9 cellular contexts compared by ENCODE assay signal in genomic region chr2:236887519-236887918, GRCh38.
DNase-seq lines count a peak whose midpoint lies in the region; ATAC-seq, FAIRE-seq and TF ChIP-seq lines count a peak whose summit lies in the region.
"Had no signal": no experiment of that assay in that cellular context is flagged by ENCODE, and none has a peak within 500 bp of the region (broad histone marks: within the 10 kb centered on the region; RNA-seq: fewer than 3 reads in every experiment).

No MANE protein-coding gene starts in this region.

- POLR2A ChIA-PET in endothelial cell of umbilical vein (lab: Charles Lee) = interaction anchor here (1.4 kb wide), 1 partner anchor 16 kb away, joined by 3 read pairs; no protein-coding TSS in a partner anchor

- TF ChIP-seq POLR2A in endothelial cell of umbilical vein (IDR thresholded peaks at IDR 0.05; ENCODE audit: low read depth, low read length) = no peak

- H3K4me3 ChIP-seq in GM23248 (peak overlapping the region; percentile 50), endothelial cell of umbilical vein (replicated peaks in 1 of 3; ENCODE audit: insufficient read depth in 1 of 3, low read depth in 1 of 3, low read length in 3 of 3) (no peak overlapping the region), lung (no peak overlapping the region)

- dilution Hi-C loops in endothelial cell of umbilical vein (cut with MboI; ENCODE audit: extremely low pct_ligation_motif_present, low sequenced_read_pairs) = loop anchor here (5.0 kb wide), 1 partner anchor 55 kb away; no protein-coding TSS in a partner anchor

- no peaks in the 10 kb centered on the region for H3K27me3 ChIP-seq in GM23248 (replicated peaks; ENCODE audit: insufficient read depth)
- H3K27me3 ChIP-seq in endothelial cell of umbilical vein (ENCODE audit: control insufficient read depth in 2 of 2, insufficient read depth in 2 of 2, low read length in 2 of 2) = no peaks in the 10 kb centered on the region
- H3K27me3 ChIP-seq in lung (ENCODE audit: control insufficient read depth, insufficient read depth) = no peaks in the 10 kb centered on the region

- BruUV-seq in endothelial cell of umbilical vein (replicated peaks; lab: Mats Ljungman, UMichigan) = no TSS peak

- CTCF ChIA-PET in endothelial cell of umbilical vein (lab: Charles Lee) = no interaction called here

- H3K9ac ChIP-seq in GM23248 (peak overlapping the region; percentile 69), endothelial cell of umbilical vein (replicated peaks; ENCODE audit: extremely low read depth, insufficient read depth, low read length) (peak overlapping the region; percentile 89)

- H3K36me3 ChIP-seq in GM23248 (ENCODE audit: low read depth) = no peaks in the 10 kb centered on the region
- H3K36me3 ChIP-seq in endothelial cell of umbilical vein (ENCODE audit: control insufficient read depth in 2 of 2, extremely low read depth in 1 of 2, insufficient read depth in 2 of 2, low read length in 2 of 2) = no peaks in the 10 kb centered on the region
- no peaks in the 10 kb centered on the region for H3K36me3 ChIP-seq in lung (ENCODE audit: control insufficient read depth in 2 of 2, insufficient read depth in 2 of 2, low read length in 2 of 2)

- peak overlapping the region; percentile 83 for H3K4me2 ChIP-seq in GM23248 (ENCODE audit: unreplicated experiment)
- H3K4me2 ChIP-seq in endothelial cell of umbilical vein (ENCODE audit: insufficient read depth, low read length) = peak overlapping the region; percentile 53

- H3F3A ChIP-seq in GM23248 (ENCODE audit: insufficient read depth) = peaks cover 12% of the 10 kb centered on the region

- DNase-seq in GM23248 = peak; percentile 72
- peak; percentile 90 for DNase-seq in endothelial cell of umbilical vein (ENCODE audit: low read depth, low spot score)
- no peak for DNase-seq in lung (ENCODE audit: low spot score)
- peak; percentile 47 for DNase-seq in stromal cell of bone marrow (ENCODE audit: low read depth)
- no peak for DNase-seq in activated gamma-delta T cell (lab: John Stamatoyannopoulos, UW)
- DNase-seq in NCI-H2171 (lab: John Stamatoyannopoulos, UW) = no peak
- no peak for DNase-seq in NCI-H1694 (lab: John Stamatoyannopoulos, UW)
- no peak for DNase-seq in activated T-cell treated with anti-CD3 and anti-CD28 coated beads, Interleukin-2, amount 50 U/mL, for 1 hour
- DNase-seq: NCI-H524 treated with DMSO at 0.1 percent for 48 hours had no signal

- H3K4me1 ChIP-seq in GM23248 (ENCODE audit: insufficient read depth) = peaks cover 12% of the 10 kb centered on the region
- peaks cover 35% of the 10 kb centered on the region for H3K4me1 ChIP-seq in endothelial cell of umbilical vein (ENCODE audit: control insufficient read depth, extremely low read depth, insufficient read depth, low read length)
- peaks cover 3 to 12% of the 10 kb centered on the region in 2 donors for H3K4me1 ChIP-seq in lung (ENCODE audit: control insufficient read depth in 2 of 2, insufficient read depth in 2 of 2, low read length in 2 of 2)

- no peaks in the 10 kb centered on the region for H3K9me1 ChIP-seq in endothelial cell of umbilical vein (replicated peaks; ENCODE audit: control insufficient read depth, extremely low read depth, insufficient read depth, low read length)

- TF ChIP-seq CTCF in endothelial cell of umbilical vein (IDR thresholded peaks at IDR 0.05; ENCODE audit: extremely low read depth in 1 of 2, insufficient read depth in 1 of 2, low read depth in 1 of 2, low read length in 2 of 2) = no peak
- TF ChIP-seq CTCF in lung (IDR thresholded peaks at IDR 0.05; ENCODE audit: control extremely low read depth, extremely low read depth) = no peak

- H2AFZ ChIP-seq in GM23248 (peak overlapping the region; percentile 68), endothelial cell of umbilical vein (ENCODE audit: low read depth, low read length) (peak overlapping the region; percentile 12)

- in situ Hi-C loops in GM23248 (cut with MboI) = no loop called here

- ATAC-seq in lung (ENCODE audit: insufficient read depth, low FRiP score) = no peak

- H3K27ac ChIP-seq in GM23248 (peak overlapping the region; percentile 90), endothelial cell of umbilical vein (ENCODE audit: insufficient read depth, low read depth, low read length) (peak overlapping the region; percentile 98), lung (ENCODE audit: low read depth in 1 of 2, low read length in 1 of 2) (peak overlapping the region; percentile 28 to 58)

- H4K20me1 ChIP-seq in GM23248 (ENCODE audit: insufficient read depth) = no peaks in the 10 kb centered on the region
- no peaks in the 10 kb centered on the region for H4K20me1 ChIP-seq in endothelial cell of umbilical vein (replicated peaks; ENCODE audit: control insufficient read depth, extremely low read depth, insufficient read depth, low read length)

- WGBS in GM23248 (ENCODE audit: low coverage in 1 of 2, low lambda C conversion rate in 2 of 2, missing lambda C conversion rate in 2 of 2), 2 experiments = 5 to 6% methylated on average over 6 of the region's 6 CpGs
- 54 to 66% methylated on average over 6 of the region's 6 CpGs for WGBS in lung, 2 donors

- H3K79me2 ChIP-seq in GM23248 (ENCODE audit: insufficient read depth) = no peaks in the 10 kb centered on the region
- H3K79me2 ChIP-seq in endothelial cell of umbilical vein (ENCODE audit: control insufficient read depth, insufficient read depth, low read length) = no peaks in the 10 kb centered on the region

- no peaks in the 10 kb centered on the region for H3K9me2 ChIP-seq in GM23248 (ENCODE audit: insufficient read depth)

- H3K9me3 ChIP-seq in GM23248 (ENCODE audit: low read depth) = no peaks in the 10 kb centered on the region
- no peaks in the 10 kb centered on the region for H3K9me3 ChIP-seq in endothelial cell of umbilical vein (replicated peaks; ENCODE audit: control insufficient read depth, insufficient read depth, low read length)
- no peaks in the 10 kb centered on the region for H3K9me3 ChIP-seq in lung (ENCODE audit: control insufficient read depth in 2 of 2, insufficient read depth in 1 of 2, low read length in 1 of 2)

- intact Hi-C loops in endothelial cell of umbilical vein (cut with micrococcal nuclease) = loop anchor here (1.0 to 5.0 kb wide), 7 partner anchors 16 to 380 kb away; a partner anchor contains a TSS

- peak; percentile 82 for FAIRE-seq in endothelial cell of umbilical vein (lab: Jason Lieb, UNC)

TF ChIP-seq in endothelial cell of umbilical vein, 7 proteins besides CTCF, POLR2A, EP300 and RAD21:
- TF ChIP-seq FOS (IDR thresholded peaks at IDR 0.05; ENCODE audit: borderline replicate concordance, insufficient read depth, low read length) = no peak
- no peak for TF ChIP-seq MYC (IDR thresholded peaks at IDR 0.05; ENCODE audit: low read depth, low read length)
- TF ChIP-seq GATA2 (IDR thresholded peaks at IDR 0.05; ENCODE audit: insufficient read depth, insufficient read length, low read depth, low read length) = no peak
- TF ChIP-seq, protein P1, sequence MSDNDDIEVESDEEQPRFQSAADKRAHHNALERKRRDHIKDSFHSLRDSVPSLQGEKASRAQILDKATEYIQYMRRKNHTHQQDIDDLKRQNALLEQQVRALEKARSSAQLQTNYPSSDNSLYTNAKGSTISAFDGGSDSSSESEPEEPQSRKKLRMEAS (IDR thresholded peaks at IDR 0.05; ENCODE audit: insufficient read depth, insufficient read length) = peak; percentile 10
- TF ChIP-seq JUN (IDR thresholded peaks at IDR 0.05; ENCODE audit: borderline replicate concordance, insufficient read depth, insufficient read length, low read depth) = no peak
- no peak for TF ChIP-seq EZH2 (IDR thresholded peaks at IDR 0.05; ENCODE audit: borderline replicate concordance, low read depth, low read length, severe bottlenecking)

Comparison
In these comparisons a context has a peak if more than half of its experiments do, and no peak if none do; other contexts are left out.
1. DNase-seq: peak in GM23248 (single experiment), endothelial cell of umbilical vein (single experiment) and stromal cell of bone marrow (single experiment); none in lung (single experiment), activated gamma-delta T cell (single experiment), NCI-H2171 (single experiment), NCI-H1694 (single experiment) and activated T-cell treated with anti-CD3 and anti-CD28 coated beads, Interleukin-2, amount 50 U/mL, for 1 hour (single experiment).
2. H3K27ac ChIP-seq: peak in every context shown above with its lines; median percentile 98 in endothelial cell of umbilical vein; 90 in GM23248; 43 in lung.